Comparison of ENCODE assay signal across 8 cellular contexts in the genomic region with DNA sequence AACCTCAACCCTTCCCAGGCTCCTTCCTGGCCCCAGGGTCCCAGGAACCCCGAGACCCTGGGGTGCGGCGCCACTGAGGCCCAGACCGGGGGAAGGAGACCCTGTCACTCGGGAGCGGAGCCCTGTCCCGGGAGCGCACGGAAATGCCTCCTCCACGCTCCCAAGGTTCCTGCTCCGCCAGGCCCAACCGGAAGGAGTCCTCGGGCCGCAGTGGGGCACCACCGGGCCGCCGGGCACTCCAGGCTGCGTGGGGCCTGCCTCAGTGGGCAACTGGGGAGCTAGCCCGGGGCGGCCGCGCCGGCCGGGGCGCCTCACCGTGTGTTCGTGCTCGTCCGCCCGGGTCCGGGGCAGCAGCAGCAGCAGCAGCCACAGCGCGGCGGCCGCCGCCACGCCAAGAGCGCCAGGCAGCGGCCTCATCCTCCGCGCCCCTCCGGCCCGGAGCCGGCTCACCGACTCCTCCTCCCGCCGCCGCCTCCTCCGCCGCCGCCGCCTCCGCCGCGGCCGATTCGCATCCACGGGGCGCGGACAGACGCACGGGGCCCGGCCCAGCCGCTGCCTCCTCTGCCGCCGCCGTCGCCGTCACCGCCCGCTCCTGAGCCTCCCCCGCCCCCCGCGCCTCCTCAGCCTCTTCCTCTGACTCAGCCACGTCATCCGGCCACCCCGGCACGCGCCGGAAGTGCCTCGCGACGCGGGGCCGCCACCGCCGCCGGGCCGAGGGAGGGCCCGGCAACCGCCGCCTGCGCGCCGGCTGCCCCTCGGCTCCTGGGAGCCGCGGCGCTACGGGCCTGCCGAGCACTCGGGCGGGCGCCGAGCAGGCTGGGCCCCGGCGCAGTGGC. TPM values are rescaled to one million over a fixed set of nuclear protein-coding genes. Genes with fewer than 3 reads are reported as not detected.
A peak's percentile ranks its signal among the peaks of the same experiment; 100 is the strongest.
DNase-seq lines count a peak whose midpoint lies in the region; ATAC-seq and TF ChIP-seq lines count a peak whose summit lies in the region.

Gene TM9SF3, minus strand, starts transcription at position 594 of the 836 bp plus-strand sequence. Its CDS starts 177 bp downstream, at position 417.

- 0% methylated on average over 14 to 67 of the region's 107 CpGs for WGBS in lower leg skin, 2 donors

- TF ChIP-seq CTCF in AG09319 (IDR thresholded peaks at IDR 0.05; ENCODE audit: low read depth, low read length) (no peak), lower leg skin (IDR thresholded peaks at IDR 0.05) (no peak)

- intact Hi-C loops in lower leg skin (cut with DNase I; ENCODE audit: low total_unique reads): no loop called here

- H3K27me3 ChIP-seq in duodenal mucosa (ENCODE audit: control insufficient read depth in 1 of 2, insufficient read depth in 2 of 2, low read length in 2 of 2): no peaks in the 10 kb centered on the region

- H3K4me3 ChIP-seq in duodenal mucosa (ENCODE audit: low read depth in 1 of 2, low read length in 2 of 2) (peak within 1 kb of the TSS; percentile 73 to 83), lower leg skin (ENCODE audit: low read depth, poor library complexity, severe bottlenecking) (peak within 1 kb of the TSS; percentile 94)

- no peaks in the 10 kb centered on the region for H3K36me3 ChIP-seq in duodenal mucosa (ENCODE audit: control insufficient read depth in 1 of 2, insufficient read depth in 2 of 2, low read length in 2 of 2)

- H3K9me3 ChIP-seq in duodenal mucosa (ENCODE audit: control insufficient read depth in 1 of 2, low read length in 2 of 2): no peaks in the 10 kb centered on the region

- ATAC-seq in GM18909 (IDR thresholded peaks at IDR 0.05; ENCODE audit: poor library complexity, unreplicated experiment) (peak; percentile 75), HG03175 (IDR thresholded peaks at IDR 0.05; ENCODE audit: unreplicated experiment) (peak; percentile 79)

- DNase-seq in AG09319 (ENCODE audit: extremely low read depth, low read depth) (peak; percentile 70), NCI-H526 treated with DMSO at 0.1 percent for 48 hours (lab: John Stamatoyannopoulos, UW) (peak; percentile 42), lower leg skin (ENCODE audit: low spot score in 2 of 2) (peak; percentile 88 to 99)
- peak; percentile 91 to 92 for DNase-seq in activated CD4-positive, alpha-beta T cell treated with anti-CD3 and anti-CD28 coated beads, Interleukin-2, amount 50 U/mL, for 48 hours
- peak; percentile 88 to 90 for DNase-seq in stimulated activated CD4-positive, alpha-beta T cell treated with anti-CD3 and anti-CD28 coated beads, Interleukin-4, amount 100 ng/mL, for 48 hours (ENCODE audit: low read depth in 2 of 2)

- peak within 1 kb of the TSS; percentile 87 to 95 for H3K9ac ChIP-seq in duodenal mucosa (ENCODE audit: low read depth in 1 of 2, low read length in 2 of 2)

- H3K4me1 ChIP-seq in duodenal mucosa (ENCODE audit: control insufficient read depth in 1 of 2, insufficient read depth in 2 of 2, low read length in 2 of 2): peaks cover 47 to 58% of the 10 kb centered on the region in 2 donors

- H3K27ac ChIP-seq in duodenal mucosa (ENCODE audit: low read depth, low read length): peak within 1 kb of the TSS; percentile 96

- peak in 1 of 2 donors; percentile 84 for TF ChIP-seq POLR2A in lower leg skin (IDR thresholded peaks at IDR 0.05)

RNA-seq across cellular contexts. Expression of gene TM9SF3, which starts in this region (rescaled TPM):
- total RNA-seq in lower leg skin: 10 to 100 TPM; 54.4 to 67.9 (median 59.5) TPM

Comparison
In these comparisons a context has a peak if more than half of its experiments do, and no peak if none do; other contexts are left out.
1. Peak in every context shown above with its lines: DNase-seq, ATAC-seq, H3K4me3 ChIP-seq and H3K27ac ChIP-seq.
2. DNase-seq: peak in every context shown above with its lines; median percentile 94 in lower leg skin; 92 in activated CD4-positive, alpha-beta T cell treated with anti-CD3 and anti-CD28 coated beads, Interleukin-2, amount 50 U/mL, for 48 hours; 89 in stimulated activated CD4-positive, alpha-beta T cell treated with anti-CD3 and anti-CD28 coated beads, Interleukin-4, amount 100 ng/mL, for 48 hours; 70 in AG09319; 42 in NCI-H526 treated with DMSO at 0.1 percent for 48 hours.